Comparison of ENCODE assay signal across 11 cellular contexts in the genomic region with DNA sequence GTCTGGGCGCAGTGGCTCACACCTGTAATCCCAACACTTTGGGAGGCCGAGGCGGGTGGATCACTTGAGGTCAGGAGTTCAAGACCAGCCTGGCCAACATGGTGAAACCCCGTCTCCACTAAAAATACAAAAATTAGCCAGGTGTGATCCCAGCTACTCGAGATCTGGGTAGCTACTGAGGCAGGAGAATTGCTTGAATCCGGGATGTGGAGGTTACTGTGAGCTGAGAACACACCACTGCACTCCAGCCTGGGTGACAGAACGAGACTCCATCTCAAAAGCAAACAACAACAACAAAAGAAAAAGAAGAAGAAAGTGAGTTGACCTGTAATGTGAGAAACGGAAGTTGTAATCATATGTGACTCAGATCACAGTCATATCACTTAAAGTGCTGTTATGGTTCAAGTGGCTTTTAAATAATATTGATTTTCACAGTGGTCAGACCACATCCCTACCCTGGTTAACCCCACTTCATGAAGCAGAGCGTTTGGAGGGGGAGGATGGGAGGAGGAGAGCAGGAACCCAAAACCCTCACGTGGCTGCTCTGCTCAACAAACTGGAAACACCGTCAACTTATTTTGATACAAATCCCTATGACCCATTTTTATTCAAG. TPM values are rescaled to one million over a fixed set of nuclear protein-coding genes. Genes with fewer than 3 reads are reported as not detected.
DNase-seq lines count a peak whose midpoint lies in the region; ATAC-seq and TF ChIP-seq lines count a peak whose summit lies in the region.
"Not testable (repeated sequence)": the region's sequence is repeated elsewhere in the genome, so short reads cannot be mapped to it uniquely, and the experiment has no call there.
"Had no signal": no experiment of that assay in that cellular context is flagged by ENCODE, and none has a peak within 500 bp of the region (broad histone marks: within the 10 kb centered on the region; RNA-seq: fewer than 3 reads in every experiment).

No MANE protein-coding gene starts in this region.

- not testable (repeated sequence) for H3K36me3 Mint-ChIP-seq in T-helper 2 cell treated with Interferon-gamma antibody and Interleukin-4, amounts not matched to agents 5 μg/mL and 100 μg/mL, for 36 hours (ENCODE audit: low read depth)

- not testable (repeated sequence) for H3K4me3 ChIP-seq in fibroblast of villous mesenchyme (ENCODE audit: low read depth, low read length)

- H3K27me3 Mint-ChIP-seq in T-helper 2 cell treated with Interferon-gamma antibody and Interleukin-4, amounts not matched to agents 5 μg/mL and 100 μg/mL, for 36 hours (ENCODE audit: low read depth) = peaks cover 51% of the 10 kb centered on the region

- peak; percentile 57 for ATAC-seq in GM18868 (IDR thresholded peaks at IDR 0.05; ENCODE audit: unreplicated experiment)
- ATAC-seq in HG03342 (IDR thresholded peaks at IDR 0.05; ENCODE audit: unreplicated experiment) = peak; percentile 77

- peaks cover 13% of the 10 kb centered on the region for H3K4me1 Mint-ChIP-seq in T-helper 2 cell treated with Interferon-gamma antibody and Interleukin-4, amounts not matched to agents 5 μg/mL and 100 μg/mL, for 36 hours (ENCODE audit: low read depth)

- H3K27ac Mint-ChIP-seq in T-helper 2 cell treated with Interferon-gamma antibody and Interleukin-4, amounts not matched to agents 5 μg/mL and 100 μg/mL, for 36 hours = peak overlapping the region; percentile 37

- TF ChIP-seq CTCF in fibroblast of villous mesenchyme (IDR thresholded peaks at IDR 0.05; ENCODE audit: insufficient read depth, low read depth, low read length) = not testable (repeated sequence)

- DNase-seq in CD1c-positive myeloid dendritic cell (ENCODE audit: extremely low spot score) (peak; percentile 51), NCI-H2227 treated with DMSO at 0.1 percent for 48 hours (lab: John Stamatoyannopoulos, UW) (peak; percentile 17), fibroblast of villous mesenchyme (ENCODE audit: low read depth) (peak; percentile 7)
- DNase-seq in T-helper 2 cell treated with Interferon-gamma antibody and Interleukin-4, amounts not matched to agents 5 μg/mL and 100 μg/mL, for 36 hours (ENCODE audit: low spot score) = peak; percentile 75
- peak; percentile 27 for DNase-seq in activated T-helper 9 cell treated with anti-CD3 and anti-CD28 coated beads, Interleukin-2, amount 50 U/mL, for 16 hours (ENCODE audit: low read depth)
- peak; percentile 22 for DNase-seq in stimulated activated CD4-positive, alpha-beta T cell treated with anti-CD3 and anti-CD28 coated beads, Interleukin-4, amount 100 ng/mL, for 1 hour

- not testable (repeated sequence) for H3K4me3 Mint-ChIP-seq in T-helper 2 cell treated with Interferon-gamma antibody and Interleukin-4, amounts not matched to agents 5 μg/mL and 100 μg/mL, for 36 hours

- not testable (repeated sequence) for H3K9me3 Mint-ChIP-seq in T-helper 2 cell treated with Interferon-gamma antibody and Interleukin-4, amounts not matched to agents 5 μg/mL and 100 μg/mL, for 36 hours

RNA-seq across cellular contexts. Expression of a gene that starts 33.2 kb away (rescaled TPM):
- total RNA-seq in fibroblast of villous mesenchyme = not detected in 2 replicates
- total RNA-seq: epithelial cell of proximal tubule, left ventricle myocardium superior, right cardiac atrium had no signal

RNA-seq across cellular contexts. Expression of a gene that starts 34.1 kb away (rescaled TPM):
- 0.43 and 0.64 TPM in 2 replicates for total RNA-seq in fibroblast of villous mesenchyme

Comparison
In these comparisons a context has a peak if more than half of its experiments do, and no peak if none do; other contexts are left out.
1. DNase-seq: peak in every context shown above with its lines; median percentile 75 in T-helper 2 cell treated with Interferon-gamma antibody and Interleukin-4, amounts not matched to agents 5 μg/mL and 100 μg/mL, for 36 hours; 51 in CD1c-positive myeloid dendritic cell; 27 in activated T-helper 9 cell treated with anti-CD3 and anti-CD28 coated beads, Interleukin-2, amount 50 U/mL, for 16 hours; 22 in stimulated activated CD4-positive, alpha-beta T cell treated with anti-CD3 and anti-CD28 coated beads, Interleukin-4, amount 100 ng/mL, for 1 hour; 17 in NCI-H2227 treated with DMSO at 0.1 percent for 48 hours; 7 in fibroblast of villous mesenchyme.